Comparison of ENCODE assay signal across 10 cellular contexts in genomic region chr10:46283217-46283944, GRCh38. TPM values are rescaled to one million over a fixed set of nuclear protein-coding genes. Genes with fewer than 3 reads are reported as not detected.
DNase-seq lines count a peak whose midpoint lies in the region; ATAC-seq and TF ChIP-seq lines count a peak whose summit lies in the region.
"Had no signal": no experiment of that assay in that cellular context is flagged by ENCODE, and none has a peak within 500 bp of the region (broad histone marks: within the 10 kb centered on the region; RNA-seq: fewer than 3 reads in every experiment).

No MANE protein-coding gene starts in this region.

- H3K36me3 Mint-ChIP-seq in activated CD4-positive, alpha-beta T cell treated with anti-CD3 and anti-CD28 coated beads, Interleukin-2, amount 10 ng/mL, durations not matched to agents 24 days and 14 days (ENCODE audit: low read depth): no peaks in the 10 kb centered on the region
- H3K36me3 Mint-ChIP-seq in activated naive CD4-positive, alpha-beta T cell treated with anti-CD3 and anti-CD28 coated beads, Interleukin-2, amount 50 U/mL, for 24 hours: no peaks in the 10 kb centered on the region

- TF ChIP-seq CTCF in testis (IDR thresholded peaks at IDR 0.05): no peak

- H3K4me3 Mint-ChIP-seq in activated CD4-positive, alpha-beta T cell treated with anti-CD3 and anti-CD28 coated beads, Interleukin-2, amount 10 ng/mL, durations not matched to agents 24 days and 14 days: peak overlapping the region; percentile 96
- H3K4me3 Mint-ChIP-seq in activated naive CD4-positive, alpha-beta T cell treated with anti-CD3 and anti-CD28 coated beads, Interleukin-2, amount 50 U/mL, for 24 hours: peak overlapping the region; percentile 86

- WGBS in testis, 2 donors: 20 to 42% methylated on average over 2 to 14 of the region's 14 CpGs

- no peak for TF ChIP-seq POLR2A in testis (IDR thresholded peaks at IDR 0.05)

- peaks cover 10% of the 10 kb centered on the region for H3K4me1 ChIP-seq in testis

- DNase-seq in activated CD4-positive, alpha-beta T cell treated with anti-CD3 and anti-CD28 coated beads, Interleukin-2, amount 10 ng/mL, durations not matched to agents 24 days and 14 days: no peak
- no peak for DNase-seq in activated CD4-positive, alpha-beta T cell treated with anti-CD3 and anti-CD28 coated beads for 48 hours
- DNase-seq in iris pigment epithelial cell (ENCODE audit: low read depth) (peak; percentile 6), testis (no peak), COLO668 (lab: John Stamatoyannopoulos, UW; ENCODE audit: unreplicated experiment) (no peak), hippocampal formation (lab: John Stamatoyannopoulos, UW) (no peak)

- H3K9me3 Mint-ChIP-seq in activated CD4-positive, alpha-beta T cell treated with anti-CD3 and anti-CD28 coated beads, Interleukin-2, amount 10 ng/mL, durations not matched to agents 24 days and 14 days: no peaks in the 10 kb centered on the region
- no peaks in the 10 kb centered on the region for H3K9me3 Mint-ChIP-seq in activated naive CD4-positive, alpha-beta T cell treated with anti-CD3 and anti-CD28 coated beads, Interleukin-2, amount 50 U/mL, for 24 hours

- H3K4me3 ChIP-seq in testis: peak overlapping the region; percentile 56 to 70

- no peaks in the 10 kb centered on the region for H3K27me3 ChIP-seq in testis

- H3K9me3 ChIP-seq in testis: no peaks in the 10 kb centered on the region

- ATAC-seq in GM18873 (IDR thresholded peaks at IDR 0.05; ENCODE audit: low FRiP score, unreplicated experiment): no peak

- no peak overlapping the region for H3K27ac ChIP-seq in testis

- H3K36me3 ChIP-seq in testis (ENCODE audit: low read depth, missing control alignments): no peaks in the 10 kb centered on the region

- peaks cover 22% of the 10 kb centered on the region for H3K4me1 Mint-ChIP-seq in activated CD4-positive, alpha-beta T cell treated with anti-CD3 and anti-CD28 coated beads, Interleukin-2, amount 10 ng/mL, durations not matched to agents 24 days and 14 days
- peaks cover 23% of the 10 kb centered on the region for H3K4me1 Mint-ChIP-seq in activated naive CD4-positive, alpha-beta T cell treated with anti-CD3 and anti-CD28 coated beads, Interleukin-2, amount 50 U/mL, for 24 hours

- intact Hi-C loops in activated CD4-positive, alpha-beta T cell treated with anti-CD3 and anti-CD28 coated beads, Interleukin-2, amount 10 ng/mL, durations not matched to agents 24 days and 14 days (cut with micrococcal nuclease): loop anchor here (10.0 kb wide), 1 partner anchor 259 kb away; no protein-coding TSS in a partner anchor
- intact Hi-C loops in testis (cut with DNase I; ENCODE audit: low total_unique reads): no loop called here

- no peak overlapping the region for H3K27ac Mint-ChIP-seq in activated CD4-positive, alpha-beta T cell treated with anti-CD3 and anti-CD28 coated beads, Interleukin-2, amount 10 ng/mL, durations not matched to agents 24 days and 14 days
- H3K27ac Mint-ChIP-seq in activated naive CD4-positive, alpha-beta T cell treated with anti-CD3 and anti-CD28 coated beads, Interleukin-2, amount 50 U/mL, for 24 hours: no peak overlapping the region

- H3K27me3 Mint-ChIP-seq in activated CD4-positive, alpha-beta T cell treated with anti-CD3 and anti-CD28 coated beads, Interleukin-2, amount 10 ng/mL, durations not matched to agents 24 days and 14 days: peaks cover 26% of the 10 kb centered on the region
- H3K27me3 Mint-ChIP-seq in activated naive CD4-positive, alpha-beta T cell treated with anti-CD3 and anti-CD28 coated beads, Interleukin-2, amount 50 U/mL, for 24 hours: no peaks in the 10 kb centered on the region

RNA-seq across cellular contexts. Expression of gene ANTXRL, which starts 3.4 kb away (rescaled TPM):
- not detected in 2 replicates for total RNA-seq in activated CD4-positive, alpha-beta T cell treated with anti-CD3 and anti-CD28 coated beads, Interleukin-2, amount 10 ng/mL, durations not matched to agents 24 days and 14 days
- 10 to 100 TPM; 10.7 to 26.5 TPM for total RNA-seq in testis
- polyA plus RNA-seq in testis (ENCODE audit: insufficient read depth, low read depth, low replicate concordance): 23.7 TPM
- total RNA-seq: skeletal muscle tissue; T-helper 2 cell treated with Interferon-gamma antibody and Interleukin-4, amounts not matched to agents 100 ng/mL and 5 ng/mL, for 36 hours had no signal

Comparison
In these comparisons a context has a peak if more than half of its experiments do, and no peak if none do; other contexts are left out.
1. RNA of gene ANTXRL, which starts 3.4 kb away (total RNA-seq): 10.7 to 26.5 TPM in testis; not detected in activated CD4-positive, alpha-beta T cell treated with anti-CD3 and anti-CD28 coated beads, Interleukin-2, amount 10 ng/mL, durations not matched to agents 24 days and 14 days; every median in the first group is over 10 times any median in the second.